Comparison of ENCODE assay signal across 23 cellular contexts in the genomic region with DNA sequence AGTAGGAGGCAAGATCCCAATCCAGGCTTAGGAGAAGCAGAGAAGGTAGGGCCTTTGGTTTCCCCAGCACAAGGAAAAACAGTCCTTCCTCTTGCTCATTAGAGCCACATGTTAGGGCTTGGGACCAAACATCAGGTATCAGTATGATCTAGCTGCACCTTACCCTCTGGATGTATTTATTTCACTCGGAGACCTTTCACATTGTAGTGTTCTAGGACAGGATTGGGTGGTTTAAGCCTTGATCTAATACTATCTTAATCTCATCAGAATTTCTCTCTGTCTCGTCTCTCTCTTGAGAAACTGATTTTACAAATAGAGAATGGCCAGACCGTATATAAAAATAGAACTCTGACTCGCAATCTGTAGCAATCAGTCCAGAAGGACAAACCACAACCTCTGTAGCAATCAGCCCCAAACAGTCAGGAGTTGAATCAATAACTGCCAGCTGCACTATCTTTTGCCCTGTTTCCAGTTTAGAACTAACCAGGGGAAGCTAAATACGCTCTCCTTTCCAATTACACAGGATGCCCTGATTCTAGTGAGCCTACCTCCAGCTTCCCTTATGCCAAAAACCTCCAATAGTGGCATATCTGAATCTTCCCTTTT.
DNase-seq lines count a peak whose midpoint lies in the region; ATAC-seq and TF ChIP-seq lines count a peak whose summit lies in the region.
"Had no signal": no experiment of that assay in that cellular context is flagged by ENCODE, and none has a peak within 500 bp of the region (broad histone marks: within the 10 kb centered on the region; RNA-seq: fewer than 3 reads in every experiment).

No MANE protein-coding gene starts in this region.

- H3K9me3 ChIP-seq in lower lobe of right lung, result no peaks in the 10 kb centered on the region
- H3K9me3 ChIP-seq: BE2C had no signal

- H3K27ac ChIP-seq in lower lobe of right lung, result peak overlapping the region; percentile 48
- H3K27ac ChIP-seq: spleen had no signal

- no peaks in the 10 kb centered on the region for H3K4me1 ChIP-seq in lower lobe of right lung
- H3K4me1 ChIP-seq: BE2C, Caco-2, spleen had no signal

- H3K4me3 ChIP-seq in lower lobe of right lung, result no peak overlapping the region
- H3K4me3 ChIP-seq: GM12878, spleen had no signal

- intact Hi-C loops in lower lobe of right lung (cut with DNase I), result no loop called here

- H3K36me3 ChIP-seq in lower lobe of right lung, result no peaks in the 10 kb centered on the region
- H3K36me3 ChIP-seq: BE2C, spleen had no signal

- DNase-seq in CD1c-positive myeloid dendritic cell (ENCODE audit: extremely low spot score), result peak; percentile 12
- peak; percentile 92 for DNase-seq in MV-4-11 (lab: John Stamatoyannopoulos, UW)
- peak; percentile 84 for DNase-seq in SKM-1 treated with dmso at 0.1 percent for 144 hours (lab: John Stamatoyannopoulos, UW; ENCODE audit: unreplicated experiment)
- no peak for DNase-seq in lower lobe of right lung
- DNase-seq in stimulated activated CD8-positive, alpha-beta memory T cell treated with anti-CD3 and anti-CD28 coated beads, Interleukin-4, amount 100 ng/mL, for 48 hours, result no peak
- no peak for DNase-seq in ecto neural progenitor cell (ENCODE audit: low spot score)
- DNase-seq: activated CD4-positive, alpha-beta memory T cell treated with anti-CD3 and anti-CD28 coated beads for 36 hours; activated effector memory CD4-positive, alpha-beta T cell treated with Interleukin-2 at 50 U/mL for 16 hours; activated naive CD8-positive, alpha-beta T cell treated with anti-CD3 and anti-CD28 coated beads for 36 hours; BE2C; Caco-2; midbrain; naive thymus-derived CD8-positive, alpha-beta T cell; NCI-H1417; NCI-H2107; NCI-H510A; spleen; stimulated activated CD4-positive, alpha-beta T cell treated with anti-CD3 and anti-CD28 coated beads, Interleukin-2, amount 100 ng/mL, for 48 hours; T1000 had no signal

- no peak for TF ChIP-seq CTCF in lower lobe of right lung (IDR thresholded peaks at IDR 0.05)

- peaks cover 3% of the 10 kb centered on the region for H3K27me3 ChIP-seq in lower lobe of right lung (ENCODE audit: low read depth)
- H3K27me3 ChIP-seq: BE2C, spleen had no signal

- ATAC-seq in lower lobe of right lung (peak; percentile 71 to 77), GM19467 (IDR thresholded peaks at IDR 0.05; ENCODE audit: unreplicated experiment) (no peak), HG03432 (IDR thresholded peaks at IDR 0.05; ENCODE audit: unreplicated experiment) (no peak)
- ATAC-seq: GM12878; naive thymus-derived CD8-positive, alpha-beta T cell; stimulated activated memory B cell treated with anti-CD40 and anti-IgM and Interleukin-4, amounts not matched to agents 10 μg/mL and 1 μg/mL and 100 μg/mL, for 72 hours had no signal

Comparison
In these comparisons a context has a peak if more than half of its experiments do, and no peak if none do; other contexts are left out.
1. DNase-seq: peak in CD1c-positive myeloid dendritic cell (single experiment), MV-4-11 (single experiment) and SKM-1 treated with dmso at 0.1 percent for 144 hours (single experiment); none in lower lobe of right lung (single experiment), stimulated activated CD8-positive, alpha-beta memory T cell treated with anti-CD3 and anti-CD28 coated beads, Interleukin-4, amount 100 ng/mL, for 48 hours (single experiment) and ecto neural progenitor cell (single experiment).
2. ATAC-seq: peak in lower lobe of right lung (2 of 2); none in GM19467 (single experiment) and HG03432 (single experiment).